In the genomic region with DNA sequence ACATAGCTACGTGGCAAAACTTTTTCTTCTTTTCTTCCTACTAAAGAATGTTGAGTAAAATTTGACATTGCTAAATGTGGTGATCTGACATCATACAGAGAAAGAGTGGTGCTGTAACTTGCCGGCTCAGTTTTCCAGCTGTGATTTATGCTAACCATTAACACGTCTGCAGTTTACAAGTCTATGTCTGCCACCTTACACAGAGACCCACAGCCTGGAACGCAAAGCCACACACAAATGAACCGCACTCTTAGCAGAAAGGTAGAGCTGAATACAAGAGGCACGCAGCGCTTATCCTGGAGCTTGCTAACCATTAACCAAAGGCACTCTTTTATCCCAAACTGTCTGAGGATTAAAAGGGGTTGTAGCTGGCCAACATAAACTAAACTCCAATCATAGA, we compare ENCODE assay signal across 1 cellular context.
A peak's percentile ranks its signal among the peaks of the same experiment; 100 is the strongest.
TF ChIP-seq lines count a peak whose summit lies in the region.

No MANE protein-coding gene starts in this region.

TF ChIP-seq in HepG2, 621 proteins besides CTCF, POLR2A, EP300 and RAD21 (continued from another document and continues in another):
- TF ChIP-seq KMT2A (CRISPR knock-in tag; IDR thresholded peaks at IDR 0.05) (0 out of 2 replicates have a peak, but pooled peaks have one; percentile 51), ZNF552 (CRISPR knock-in tag; IDR thresholded peaks at IDR 0.05; ENCODE audit: borderline replicate concordance) (no peak), ESRRA (CRISPR knock-in tag; IDR thresholded peaks at IDR 0.05; ENCODE audit: low read depth) (no peak), ZNF580 (CRISPR knock-in tag; IDR thresholded peaks at IDR 0.05; ENCODE audit: borderline replicate concordance, low read depth) (no peak), HNRNPUL1 (IDR thresholded peaks at IDR 0.05; ENCODE audit: low read depth, low read length) (peak; percentile 73; the same call in 1 of the 2 replicates), ZNF101 (CRISPR knock-in tag; IDR thresholded peaks at IDR 0.05; ENCODE audit: borderline replicate concordance, low read depth) (no peak), REST (IDR thresholded peaks at IDR 0.05; ENCODE audit: borderline replicate concordance in 1 of 2, low read depth in 1 of 2, low read length in 2 of 2) (no peak), SIX4 (CRISPR knock-in tag; IDR thresholded peaks at IDR 0.05) (peak; percentile 29; the same call in 1 of the 2 replicates), KAT8 (CRISPR knock-in tag; IDR thresholded peaks at IDR 0.05) (peak; percentile 56; the same call in 1 of the 2 replicates), ZFP37 (CRISPR knock-in tag; IDR thresholded peaks at IDR 0.05; ENCODE audit: borderline replicate concordance) (no peak), SRY (CRISPR knock-in tag; IDR thresholded peaks at IDR 0.05) (no peak), SOX13 (IDR thresholded peaks at IDR 0.05) (no peak), SOX13 (CRISPR knock-in tag; conservative IDR thresholded peaks at IDR 0.05 in 1 of 2, IDR thresholded peaks at IDR 0.05 in 1 of 2) (peak in 1 of 2 experiments; percentile 74; a peak in 2 of 4 replicates), SIX1 (CRISPR knock-in tag; IDR thresholded peaks at IDR 0.05; ENCODE audit: borderline replicate concordance) (no peak), ZNF788 (CRISPR knock-in tag; IDR thresholded peaks at IDR 0.05; ENCODE audit: borderline replicate concordance) (no peak), HNF4A (CRISPR knock-in tag; IDR thresholded peaks at IDR 0.05) (peak; percentile 19; the same call in 1 of the 2 replicates), KAT2B (IDR thresholded peaks at IDR 0.05; ENCODE audit: borderline replicate concordance, low read depth, low read length) (no peak), ZNF7 (CRISPR knock-in tag; IDR thresholded peaks at IDR 0.05) (peak; percentile 16; the same call in 1 of the 2 replicates), TBX2 (CRISPR knock-in tag; IDR thresholded peaks at IDR 0.05; ENCODE audit: borderline replicate concordance) (peak; percentile 66; the same call in 1 of the 2 replicates), NR2F2 (IDR thresholded peaks at IDR 0.05; ENCODE audit: borderline replicate concordance, low read depth) (no peak), FOXK1 (CRISPR knock-in tag; IDR thresholded peaks at IDR 0.05; ENCODE audit: borderline replicate concordance, low read depth) (no peak), PCBP2 (optimal IDR thresholded peaks at IDR 0.05; ENCODE audit: low read depth, low read length, poor library complexity, severe bottlenecking) (no peak), GABPB1 (CRISPR knock-in tag; IDR thresholded peaks at IDR 0.05) (no peak), ZNF205 (CRISPR knock-in tag; IDR thresholded peaks at IDR 0.05) (0 out of 2 replicates have a peak, but pooled peaks have one; percentile 74), GABPA (IDR thresholded peaks at IDR 0.05; ENCODE audit: low read depth, low read length) (no peak), GABPA (CRISPR knock-in tag; IDR thresholded peaks at IDR 0.05; ENCODE audit: low read depth) (no peak), PHB2 (IDR thresholded peaks at IDR 0.05; ENCODE audit: partially characterized antibody) (no peak), AGO1 (IDR thresholded peaks at IDR 0.05; ENCODE audit: low read depth, low read length, poor library complexity, severe bottlenecking) (no peak), RERE (CRISPR knock-in tag; IDR thresholded peaks at IDR 0.05; ENCODE audit: low read depth) (peak; percentile 31; the same call in 1 of the 2 replicates), HMG20A (CRISPR knock-in tag; IDR thresholded peaks at IDR 0.05; ENCODE audit: borderline replicate concordance) (peak; percentile 52; the same call in 1 of the 2 replicates), PRMT3 (CRISPR knock-in tag; IDR thresholded peaks at IDR 0.05; ENCODE audit: borderline replicate concordance, low read depth) (no peak), SALL2 (CRISPR knock-in tag; IDR thresholded peaks at IDR 0.05) (0 out of 2 replicates have a peak, but pooled peaks have one; percentile 39), ZFP1 (CRISPR knock-in tag; IDR thresholded peaks at IDR 0.05) (no peak), MATR3 (CRISPR knock-in tag; IDR thresholded peaks at IDR 0.05) (no peak)
- TF ChIP-seq, protein P1, sequence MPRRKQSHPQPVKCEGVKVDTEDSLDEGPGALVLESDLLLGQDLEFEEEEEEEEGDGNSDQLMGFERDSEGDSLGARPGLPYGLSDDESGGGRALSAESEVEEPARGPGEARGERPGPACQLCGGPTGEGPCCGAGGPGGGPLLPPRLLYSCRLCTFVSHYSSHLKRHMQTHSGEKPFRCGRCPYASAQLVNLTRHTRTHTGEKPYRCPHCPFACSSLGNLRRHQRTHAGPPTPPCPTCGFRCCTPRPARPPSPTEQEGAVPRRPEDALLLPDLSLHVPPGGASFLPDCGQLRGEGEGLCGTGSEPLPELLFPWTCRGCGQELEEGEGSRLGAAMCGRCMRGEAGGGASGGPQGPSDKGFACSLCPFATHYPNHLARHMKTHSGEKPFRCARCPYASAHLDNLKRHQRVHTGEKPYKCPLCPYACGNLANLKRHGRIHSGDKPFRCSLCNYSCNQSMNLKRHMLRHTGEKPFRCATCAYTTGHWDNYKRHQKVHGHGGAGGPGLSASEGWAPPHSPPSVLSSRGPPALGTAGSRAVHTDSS (CRISPR knock-in tag; conservative IDR thresholded peaks at IDR 0.05): no peak
- TF ChIP-seq, protein P2, sequence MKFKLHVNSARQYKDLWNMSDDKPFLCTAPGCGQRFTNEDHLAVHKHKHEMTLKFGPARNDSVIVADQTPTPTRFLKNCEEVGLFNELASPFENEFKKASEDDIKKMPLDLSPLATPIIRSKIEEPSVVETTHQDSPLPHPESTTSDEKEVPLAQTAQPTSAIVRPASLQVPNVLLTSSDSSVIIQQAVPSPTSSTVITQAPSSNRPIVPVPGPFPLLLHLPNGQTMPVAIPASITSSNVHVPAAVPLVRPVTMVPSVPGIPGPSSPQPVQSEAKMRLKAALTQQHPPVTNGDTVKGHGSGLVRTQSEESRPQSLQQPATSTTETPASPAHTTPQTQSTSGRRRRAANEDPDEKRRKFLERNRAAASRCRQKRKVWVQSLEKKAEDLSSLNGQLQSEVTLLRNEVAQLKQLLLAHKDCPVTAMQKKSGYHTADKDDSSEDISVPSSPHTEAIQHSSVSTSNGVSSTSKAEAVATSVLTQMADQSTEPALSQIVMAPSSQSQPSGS (CRISPR knock-in tag; IDR thresholded peaks at IDR 0.05): no peak; the same call in 1 of the 2 replicates
- TF ChIP-seq, protein P3, sequence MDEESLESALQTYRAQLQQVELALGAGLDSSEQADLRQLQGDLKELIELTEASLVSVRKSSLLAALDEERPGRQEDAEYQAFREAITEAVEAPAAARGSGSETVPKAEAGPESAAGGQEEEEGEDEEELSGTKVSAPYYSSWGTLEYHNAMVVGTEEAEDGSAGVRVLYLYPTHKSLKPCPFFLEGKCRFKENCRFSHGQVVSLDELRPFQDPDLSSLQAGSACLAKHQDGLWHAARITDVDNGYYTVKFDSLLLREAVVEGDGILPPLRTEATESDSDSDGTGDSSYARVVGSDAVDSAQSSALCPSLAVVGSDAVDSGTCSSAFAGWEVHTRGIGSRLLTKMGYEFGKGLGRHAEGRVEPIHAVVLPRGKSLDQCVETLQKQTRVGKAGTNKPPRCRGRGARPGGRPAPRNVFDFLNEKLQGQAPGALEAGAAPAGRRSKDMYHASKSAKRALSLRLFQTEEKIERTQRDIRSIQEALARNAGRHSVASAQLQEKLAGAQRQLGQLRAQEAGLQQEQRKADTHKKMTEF (CRISPR knock-in tag; IDR thresholded peaks at IDR 0.05): 0 out of 2 replicates have a peak, but pooled peaks have one; percentile 46
- TF ChIP-seq, protein P4, sequence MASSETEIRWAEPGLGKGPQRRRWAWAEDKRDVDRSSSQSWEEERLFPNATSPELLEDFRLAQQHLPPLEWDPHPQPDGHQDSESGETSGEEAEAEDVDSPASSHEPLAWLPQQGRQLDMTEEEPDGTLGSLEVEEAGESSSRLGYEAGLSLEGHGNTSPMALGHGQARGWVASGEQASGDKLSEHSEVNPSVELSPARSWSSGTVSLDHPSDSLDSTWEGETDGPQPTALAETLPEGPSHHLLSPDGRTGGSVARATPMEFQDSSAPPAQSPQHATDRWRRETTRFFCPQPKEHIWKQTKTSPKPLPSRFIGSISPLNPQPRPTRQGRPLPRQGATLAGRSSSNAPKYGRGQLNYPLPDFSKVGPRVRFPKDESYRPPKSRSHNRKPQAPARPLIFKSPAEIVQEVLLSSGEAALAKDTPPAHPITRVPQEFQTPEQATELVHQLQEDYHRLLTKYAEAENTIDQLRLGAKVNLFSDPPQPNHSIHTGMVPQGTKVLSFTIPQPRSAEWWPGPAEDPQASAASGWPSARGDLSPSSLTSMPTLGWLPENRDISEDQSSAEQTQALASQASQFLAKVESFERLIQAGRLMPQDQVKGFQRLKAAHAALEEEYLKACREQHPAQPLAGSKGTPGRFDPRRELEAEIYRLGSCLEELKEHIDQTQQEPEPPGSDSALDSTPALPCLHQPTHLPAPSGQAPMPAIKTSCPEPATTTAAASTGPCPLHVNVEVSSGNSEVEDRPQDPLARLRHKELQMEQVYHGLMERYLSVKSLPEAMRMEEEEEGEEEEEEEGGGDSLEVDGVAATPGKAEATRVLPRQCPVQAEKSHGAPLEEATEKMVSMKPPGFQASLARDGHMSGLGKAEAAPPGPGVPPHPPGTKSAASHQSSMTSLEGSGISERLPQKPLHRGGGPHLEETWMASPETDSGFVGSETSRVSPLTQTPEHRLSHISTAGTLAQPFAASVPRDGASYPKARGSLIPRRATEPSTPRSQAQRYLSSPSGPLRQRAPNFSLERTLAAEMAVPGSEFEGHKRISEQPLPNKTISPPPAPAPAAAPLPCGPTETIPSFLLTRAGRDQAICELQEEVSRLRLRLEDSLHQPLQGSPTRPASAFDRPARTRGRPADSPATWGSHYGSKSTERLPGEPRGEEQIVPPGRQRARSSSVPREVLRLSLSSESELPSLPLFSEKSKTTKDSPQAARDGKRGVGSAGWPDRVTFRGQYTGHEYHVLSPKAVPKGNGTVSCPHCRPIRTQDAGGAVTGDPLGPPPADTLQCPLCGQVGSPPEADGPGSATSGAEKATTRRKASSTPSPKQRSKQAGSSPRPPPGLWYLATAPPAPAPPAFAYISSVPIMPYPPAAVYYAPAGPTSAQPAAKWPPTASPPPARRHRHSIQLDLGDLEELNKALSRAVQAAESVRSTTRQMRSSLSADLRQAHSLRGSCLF (CRISPR knock-in tag; IDR thresholded peaks at IDR 0.05; ENCODE audit: borderline replicate concordance): no peak
